In the genomic region with DNA sequence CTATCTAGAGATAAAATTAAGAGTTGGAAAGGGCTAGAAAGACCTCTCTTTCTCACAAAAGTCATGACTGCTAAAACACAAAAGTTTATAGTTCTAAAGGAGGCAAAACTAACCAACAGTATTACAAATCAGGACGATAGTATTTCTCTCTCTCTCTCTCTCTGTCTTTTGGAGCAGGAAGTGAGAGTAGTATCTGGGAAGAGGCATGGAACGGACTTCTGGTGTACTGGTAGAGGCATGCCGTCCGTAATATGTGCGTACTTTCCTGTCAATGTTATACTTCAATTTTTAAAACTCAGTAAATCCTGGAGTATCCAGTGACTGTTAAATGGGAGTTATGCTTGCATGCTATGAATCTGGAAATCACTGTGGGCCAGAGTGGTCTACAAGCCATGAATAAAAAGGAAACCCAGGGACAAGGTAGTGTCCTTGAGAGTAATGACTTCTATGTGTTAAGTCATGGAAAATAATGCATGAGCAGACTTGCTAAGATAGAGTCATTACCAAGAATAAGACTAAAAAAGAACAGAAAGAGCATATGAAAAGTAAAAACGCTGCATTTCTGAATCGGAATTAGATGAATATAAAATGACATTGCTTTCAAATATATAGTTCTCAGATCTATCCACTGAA, we compare ENCODE assay signal across 16 cellular contexts. TPM values are rescaled to one million over a fixed set of nuclear protein-coding genes. Genes with fewer than 3 reads are reported as not detected.
DNase-seq lines count a peak whose midpoint lies in the region; ATAC-seq, FAIRE-seq and TF ChIP-seq lines count a peak whose summit lies in the region.
"Had no signal": no experiment of that assay in that cellular context is flagged by ENCODE, and none has a peak within 500 bp of the region (broad histone marks: within the 10 kb centered on the region; RNA-seq: fewer than 3 reads in every experiment).

No MANE protein-coding gene starts in this region.

- H3K36me3 ChIP-seq in endothelial cell of umbilical vein (ENCODE audit: control insufficient read depth in 2 of 2, extremely low read depth in 1 of 2, insufficient read depth in 2 of 2, low read length in 2 of 2), result no peaks in the 10 kb centered on the region
- no peaks in the 10 kb centered on the region for H3K36me3 ChIP-seq in naive thymus-derived CD4-positive, alpha-beta T cell (ENCODE audit: control insufficient read depth in 2 of 3, insufficient read depth in 3 of 3, low read length in 3 of 3)

- no peaks in the 10 kb centered on the region for H3K27me3 ChIP-seq in endothelial cell of umbilical vein (ENCODE audit: control insufficient read depth in 2 of 2, insufficient read depth in 2 of 2, low read length in 2 of 2)
- no peaks in the 10 kb centered on the region for H3K27me3 ChIP-seq in naive thymus-derived CD4-positive, alpha-beta T cell (ENCODE audit: control insufficient read depth in 2 of 2, insufficient read depth in 2 of 2, low read length in 2 of 2)
- H3K27me3 ChIP-seq: BLaER1, testis had no signal

- peaks cover 47 to 93% (median 81%) of the 10 kb centered on the region in 7 donors for H3K4me1 Mint-ChIP-seq in naive thymus-derived CD4-positive, alpha-beta T cell

- POLR2A ChIA-PET in A549 (lab: Yijun Ruan, JAX), result no interaction called here
- POLR2A ChIA-PET in endothelial cell of umbilical vein (lab: Charles Lee), result no interaction called here
- POLR2A ChIA-PET in naive thymus-derived CD4-positive, alpha-beta T cell (lab: Charles Lee), result no interaction called here

- BruUV-seq in endothelial cell of umbilical vein (replicated peaks; lab: Mats Ljungman, UMichigan), result no TSS peak

- H3K4me3 ChIP-seq in A549, result no peak overlapping the region
- no peak overlapping the region for H3K4me3 ChIP-seq in endothelial cell of umbilical vein (replicated peaks in 1 of 3; ENCODE audit: insufficient read depth in 1 of 3, low read depth in 1 of 3, low read length in 3 of 3)
- H3K4me3 ChIP-seq in naive thymus-derived CD4-positive, alpha-beta T cell (ENCODE audit: low read length), result no peak overlapping the region
- H3K4me3 ChIP-seq: BLaER1, testis had no signal

- H3K9me3 ChIP-seq in A549 (no peaks in the 10 kb centered on the region), endothelial cell of umbilical vein (replicated peaks; ENCODE audit: control insufficient read depth, insufficient read depth, low read length) (no peaks in the 10 kb centered on the region)
- H3K9me3 ChIP-seq in naive thymus-derived CD4-positive, alpha-beta T cell (ENCODE audit: control insufficient read depth in 2 of 3, low read length in 3 of 3), result no peaks in the 10 kb centered on the region
- H3K9me3 ChIP-seq: BLaER1, testis had no signal

- H3K27ac ChIP-seq in A549 (no peak overlapping the region), endothelial cell of umbilical vein (ENCODE audit: insufficient read depth, low read depth, low read length) (no peak overlapping the region)
- H3K27ac ChIP-seq in naive thymus-derived CD4-positive, alpha-beta T cell (ENCODE audit: low read depth, low read length), result no peak overlapping the region
- H3K27ac ChIP-seq: BLaER1, epithelial cell of prostate had no signal

- H3K9me1 ChIP-seq in endothelial cell of umbilical vein (replicated peaks; ENCODE audit: control insufficient read depth, extremely low read depth, insufficient read depth, low read length), result no peaks in the 10 kb centered on the region

- H3K4me1 ChIP-seq in A549, result peaks cover 43% of the 10 kb centered on the region
- H3K4me1 ChIP-seq in endothelial cell of umbilical vein (ENCODE audit: control insufficient read depth, extremely low read depth, insufficient read depth, low read length), result peaks cover 14% of the 10 kb centered on the region
- peaks cover 14 to 36% of the 10 kb centered on the region in 2 donors for H3K4me1 ChIP-seq in naive thymus-derived CD4-positive, alpha-beta T cell (ENCODE audit: control insufficient read depth in 2 of 2, insufficient read depth in 2 of 2, low read length in 2 of 2)

- dilution Hi-C loops in endothelial cell of umbilical vein (cut with MboI; ENCODE audit: extremely low pct_ligation_motif_present, low sequenced_read_pairs), result no loop called here

- no peak for DNase-seq in A549 (ENCODE audit: low read depth in 1 of 2, low spot score in 1 of 2)
- DNase-seq in HCEC 1CT, result peak; percentile 3
- no peak for DNase-seq in endothelial cell of umbilical vein (ENCODE audit: low read depth, low spot score)
- no peak for DNase-seq in naive thymus-derived CD4-positive, alpha-beta T cell
- DNase-seq in COLO668 (lab: John Stamatoyannopoulos, UW; ENCODE audit: unreplicated experiment), result no peak
- DNase-seq in AG08395 (ENCODE audit: low spot score), result no peak
- DNase-seq: amygdala, GDM1, NCI-H1417, NCI-H774, T-helper 1 cell, testis had no signal

- H3K4me2 ChIP-seq in A549 (peak overlapping the region; percentile 2; the same call in 1 of the 3 replicates), endothelial cell of umbilical vein (ENCODE audit: insufficient read depth, low read length) (peak overlapping the region; percentile 12)
- H3K4me2 ChIP-seq: BLaER1 had no signal

- no peak overlapping the region for H2AFZ ChIP-seq in endothelial cell of umbilical vein (ENCODE audit: low read depth, low read length)

- WGBS in A549 (ENCODE audit: missing lambda C conversion rate), result 85% methylated on average over 7 of the region's 7 CpGs

- no peak for TF ChIP-seq CTCF in A549 (IDR thresholded peaks at IDR 0.05)
- no peak for TF ChIP-seq CTCF in endothelial cell of umbilical vein (IDR thresholded peaks at IDR 0.05; ENCODE audit: extremely low read depth in 1 of 2, insufficient read depth in 1 of 2, low read depth in 1 of 2, low read length in 2 of 2)

- no peak for TF ChIP-seq POLR2A in A549 (IDR thresholded peaks at IDR 0.05; ENCODE audit: low read length)
- no peak for TF ChIP-seq POLR2A in endothelial cell of umbilical vein (IDR thresholded peaks at IDR 0.05; ENCODE audit: low read depth, low read length)

- peaks cover 92% of the 10 kb centered on the region for H3K79me2 ChIP-seq in endothelial cell of umbilical vein (ENCODE audit: control insufficient read depth, insufficient read depth, low read length)

- no peak for TF ChIP-seq RAD21 in A549 (conservative IDR thresholded peaks at IDR 0.05 in 1 of 2, IDR thresholded peaks at IDR 0.05 in 1 of 2)

- no peaks in the 10 kb centered on the region for H3K9me3 Mint-ChIP-seq in naive thymus-derived CD4-positive, alpha-beta T cell

- no peak overlapping the region for H3K9ac ChIP-seq in endothelial cell of umbilical vein (replicated peaks; ENCODE audit: extremely low read depth, insufficient read depth, low read length)
- H3K9ac ChIP-seq: BLaER1 had no signal

- CTCF ChIA-PET in A549 (lab: Yijun Ruan, JAX) (interaction anchor here (0.7 to 1.9 kb wide), 4 partner anchors 9 to 99 kb away, joined by 3 to 5 read pairs (median 3); no protein-coding TSS in a partner anchor), endothelial cell of umbilical vein (lab: Charles Lee) (interaction anchor here (2.1 kb wide), 1 partner anchor 9 kb away, joined by 9 read pairs; no protein-coding TSS in a partner anchor)
- CTCF ChIA-PET in naive thymus-derived CD4-positive, alpha-beta T cell (lab: Charles Lee), result no interaction called here

- FAIRE-seq in A549 (lab: Jason Lieb, UNC), result peak; percentile 32
- FAIRE-seq in endothelial cell of umbilical vein (lab: Jason Lieb, UNC), result peak; percentile 63

- no peak for TF ChIP-seq EP300 in A549 (IDR thresholded peaks at IDR 0.05)

- ATAC-seq in A549 (peak in 1 of 2 experiments; percentile 44; a peak in 2 of 6 replicates), HG03439 (IDR thresholded peaks at IDR 0.05; ENCODE audit: unreplicated experiment) (no peak), GM21423 (IDR thresholded peaks at IDR 0.05; ENCODE audit: unreplicated experiment) (no peak)
- no peak for ATAC-seq in naive thymus-derived CD4-positive, alpha-beta T cell

- intact Hi-C loops in endothelial cell of umbilical vein (cut with micrococcal nuclease), result loop anchor here (5.0 kb wide), 1 partner anchor 54 kb away; a partner anchor contains a TSS
- intact Hi-C loops in naive thymus-derived CD4-positive, alpha-beta T cell (cut with micrococcal nuclease), result no loop called here

- peaks cover 0 to 7% (median 0%) of the 10 kb centered on the region in 5 donors for H3K36me3 Mint-ChIP-seq in naive thymus-derived CD4-positive, alpha-beta T cell

- peaks cover 12% of the 10 kb centered on the region for H4K20me1 ChIP-seq in endothelial cell of umbilical vein (replicated peaks; ENCODE audit: control insufficient read depth, extremely low read depth, insufficient read depth, low read length)

- peak overlapping the region in 5 of 9 donors; percentile 15 to 59 (median 23) for H3K27ac Mint-ChIP-seq in naive thymus-derived CD4-positive, alpha-beta T cell

- H3K27me3 Mint-ChIP-seq in naive thymus-derived CD4-positive, alpha-beta T cell, result no peaks in the 10 kb centered on the region

- peak overlapping the region in 1 of 10 donors; percentile 20 for H3K4me3 Mint-ChIP-seq in naive thymus-derived CD4-positive, alpha-beta T cell

RNA-seq across cellular contexts. Expression of a gene that starts 49.8 kb away (rescaled TPM):
- polyA plus RNA-seq in A549 (2011; rRNA removed), result 51.7 and 63.3 TPM in 2 replicates
- polyA plus RNA-seq in A549 (2012; cell fraction: cytosol; rRNA removed), result 29.2 and 33.0 TPM in 2 replicates
- 85.9 and 87.2 TPM in 2 replicates for polyA plus RNA-seq in A549 (2012; cell fraction: nucleus; rRNA removed)
- polyA plus RNA-seq in A549 (2017; fragmentation: RNase III; extraction: RNeasy Plus Mini Kit Qiagen cat#74134 plus additional on column Dnase treatment), result 28.5 to 31.5 TPM (median 29.3 TPM) in 3 replicates
- polyA minus RNA-seq in A549 (2011; rRNA and poly(A)+ RNA removed), result 93.7 and 114 TPM in 2 replicates
- 45.4 and 51.1 TPM in 2 replicates for total RNA-seq in endothelial cell of umbilical vein
- 26.0 and 30.6 TPM in 2 replicates for polyA plus RNA-seq in endothelial cell of umbilical vein
- 18.8 and 18.9 TPM in 2 replicates for polyA plus RNA-seq in endothelial cell of umbilical vein (2011; cell fraction: cytosol; rRNA removed)
- 141 and 149 TPM in 2 replicates for polyA plus RNA-seq in endothelial cell of umbilical vein (2011; cell fraction: nucleus; rRNA removed)
- 25.9 and 29.6 TPM in 2 replicates for polyA plus RNA-seq in endothelial cell of umbilical vein (2012)
- 60.1 and 62.8 TPM in 2 replicates for polyA minus RNA-seq in endothelial cell of umbilical vein
- polyA minus RNA-seq in endothelial cell of umbilical vein (2011; cell fraction: cytosol; rRNA and poly(A)+ RNA removed), result 29.6 TPM
- polyA minus RNA-seq in endothelial cell of umbilical vein (2011; cell fraction: nucleus; rRNA and poly(A)+ RNA removed), result 81.3 and 85.0 TPM in 2 replicates
- total RNA-seq in naive thymus-derived CD4-positive, alpha-beta T cell, result 10 to 100 TPM; 52.4 to 84.5 (median 69.7) TPM
- polyA plus RNA-seq in naive thymus-derived CD4-positive, alpha-beta T cell, result 10 to 100 TPM; 11.7 to 19.7 TPM

RNA-seq across cellular contexts. Expression of a gene that starts 52.9 kb away (rescaled TPM):
- polyA plus RNA-seq in A549 (2011; rRNA removed) (100 and 117 TPM in 2 replicates), A549 (2017; fragmentation: RNase III; extraction: RNeasy Plus Mini Kit Qiagen cat#74134 plus additional on column Dnase treatment) (76.3 to 86.2 TPM (median 78.5 TPM) in 3 replicates), endothelial cell of umbilical vein (23.4 and 29.2 TPM in 2 replicates)
- polyA plus RNA-seq in A549 (2012; cell fraction: cytosol; rRNA removed), result 38.3 and 54.8 TPM in 2 replicates
- polyA plus RNA-seq in A549 (2012; cell fraction: nucleus; rRNA removed), result 25.3 and 26.8 TPM in 2 replicates
- polyA minus RNA-seq in A549 (2011; rRNA and poly(A)+ RNA removed), result 47.7 and 50.8 TPM in 2 replicates
- 77.2 and 79.6 TPM in 2 replicates for total RNA-seq in endothelial cell of umbilical vein
- 34.4 and 35.3 TPM in 2 replicates for polyA plus RNA-seq in endothelial cell of umbilical vein (2011; cell fraction: cytosol; rRNA removed)
- 21.1 and 24.5 TPM in 2 replicates for polyA plus RNA-seq in endothelial cell of umbilical vein (2011; cell fraction: nucleus; rRNA removed)
- polyA plus RNA-seq in endothelial cell of umbilical vein (2012), result 57.2 and 59.2 TPM in 2 replicates
- 21.5 and 27.4 TPM in 2 replicates for polyA minus RNA-seq in endothelial cell of umbilical vein
- 32.2 TPM for polyA minus RNA-seq in endothelial cell of umbilical vein (2011; cell fraction: cytosol; rRNA and poly(A)+ RNA removed)
- polyA minus RNA-seq in endothelial cell of umbilical vein (2011; cell fraction: nucleus; rRNA and poly(A)+ RNA removed), result 22.5 and 25.2 TPM in 2 replicates
- total RNA-seq in naive thymus-derived CD4-positive, alpha-beta T cell, result 10 to 100 TPM; 50.1 to 63.7 (median 56.6) TPM
- 10 to 100 TPM; 55.1 to 68.9 TPM for polyA plus RNA-seq in naive thymus-derived CD4-positive, alpha-beta T cell
